In the genomic region with DNA sequence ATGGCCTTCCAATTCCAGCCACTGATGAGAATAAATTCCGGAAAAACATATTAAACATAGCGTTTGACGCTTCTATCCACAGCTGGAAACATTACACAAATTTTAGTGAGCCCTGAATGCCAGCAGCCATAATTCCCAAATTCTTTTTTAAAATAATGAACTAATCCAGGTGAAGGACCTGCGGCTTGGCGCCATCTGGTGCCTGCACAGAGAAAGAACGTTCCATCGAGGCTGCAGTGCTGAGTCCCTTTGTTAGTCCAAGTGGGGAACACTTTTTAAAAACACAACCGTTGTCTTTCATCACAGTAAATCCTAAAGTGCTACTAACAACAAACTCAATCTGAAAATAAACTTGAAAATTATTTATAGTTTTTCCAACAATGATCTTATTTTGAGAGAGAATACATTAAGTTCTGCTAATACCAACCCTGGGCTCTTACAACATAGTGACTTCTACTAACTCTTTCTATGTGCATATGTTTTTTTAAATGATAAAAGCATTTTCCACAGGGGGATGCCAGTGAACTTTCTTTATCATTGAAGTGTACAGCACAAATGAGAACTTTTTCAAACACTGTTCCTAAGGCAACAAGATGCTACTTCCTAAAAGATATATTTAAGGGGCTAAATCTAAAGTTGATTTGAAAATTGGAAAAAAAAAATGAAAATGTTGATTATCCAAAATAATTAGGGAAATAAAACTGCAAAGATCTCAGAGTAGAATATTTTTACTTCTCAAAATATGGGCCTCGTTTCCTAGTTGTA, we compare ENCODE assay signal across 8 cellular contexts.
DNase-seq lines count a peak whose midpoint lies in the region; ATAC-seq and TF ChIP-seq lines count a peak whose summit lies in the region.

No MANE protein-coding gene starts in this region.

- H3K4me3 ChIP-seq in AG04449 (ENCODE audit: low read depth, low read length) (no peak overlapping the region), body of pancreas (no peak overlapping the region)

- TF ChIP-seq POLR2A in body of pancreas (IDR thresholded peaks at IDR 0.05): no peak

- DNase-seq in AG04449 (ENCODE audit: low read depth, low spot score): no peak
- peak; percentile 66 for DNase-seq in GM10248 (ENCODE audit: extremely low spot score)
- DNase-seq in NCI-H187 treated with DMSO at 0.1 percent for 48 hours (lab: John Stamatoyannopoulos, UW): peak; percentile 39
- DNase-seq in body of pancreas: peak; percentile 42 to 68 (median 52)
- DNase-seq in left colon: peak in 1 of 2 donors; percentile 41
- peak; percentile 73 for DNase-seq in superior temporal gyrus (ENCODE audit: extremely low spot score)

- no peaks in the 10 kb centered on the region for H3K4me1 ChIP-seq in body of pancreas

- H3K27ac ChIP-seq in body of pancreas: no peak overlapping the region

- no peaks in the 10 kb centered on the region for H3K27me3 ChIP-seq in body of pancreas

- POLR2A ChIA-PET in AG04449 (lab: Yijun Ruan, JAX): no interaction called here
- POLR2A ChIA-PET in GM10248 (lab: Yijun Ruan, JAX): no interaction called here

- H3K9me3 ChIP-seq in body of pancreas: no peaks in the 10 kb centered on the region

- CTCF ChIA-PET in AG04449 (lab: Yijun Ruan, JAX): no interaction called here
- CTCF ChIA-PET in GM10248 (lab: Yijun Ruan, JAX): interaction anchor here (0.7 to 1.4 kb wide), 5 partner anchors 14 to 675 kb away, joined by 3 to 4 read pairs (median 3); no protein-coding TSS in a partner anchor

- WGBS in body of pancreas, 2 donors: 10% methylated on average over 9 of the region's 9 CpGs

- ATAC-seq in body of pancreas (no peak), left colon (peak; percentile 71), GM21381 (IDR thresholded peaks at IDR 0.05; ENCODE audit: unreplicated experiment) (no peak), HG02759 (IDR thresholded peaks at IDR 0.05; ENCODE audit: unreplicated experiment) (no peak)

- H3K36me3 ChIP-seq in body of pancreas (replicated peaks in 1 of 2; ENCODE audit: insufficient read depth in 1 of 2, low read depth in 2 of 2): no peaks in the 10 kb centered on the region

- intact Hi-C loops in body of pancreas (cut with DNase I): loop anchor here (5.0 kb wide), 1 partner anchor 676 kb away; no protein-coding TSS in a partner anchor
- intact Hi-C loops in left colon (cut with DNase I, micrococcal nuclease): loop anchor here in 1 of 2 donors (10.0 kb wide), 1 partner anchor 679 kb away; no protein-coding TSS in a partner anchor

- TF ChIP-seq CTCF in AG04449 (IDR thresholded peaks at IDR 0.05; ENCODE audit: insufficient read depth, low read length, missing control alignments): peak; percentile 10
- TF ChIP-seq CTCF in GM10248 (IDR thresholded peaks at IDR 0.05; ENCODE audit: control extremely low read depth, extremely low read depth, low read depth, missing control alignments): peak; percentile 77
- TF ChIP-seq CTCF in body of pancreas (IDR thresholded peaks at IDR 0.05): peak; percentile 41 to 81 (median 66)

Comparison
In these comparisons a context has a peak if more than half of its experiments do, and no peak if none do; other contexts are left out.
1. CTCF ChIP-seq: peak in every context shown above with its lines; median percentile 77 in GM10248; 66 in body of pancreas; 10 in AG04449.